In genomic region chr17:54620380-54620978, GRCh38 we compare ENCODE assay signal across 26 cellular contexts.
"Had no signal": no experiment of that assay in that cellular context is flagged by ENCODE, and none has a peak within 500 bp of the region (broad histone marks: within the 10 kb centered on the region; RNA-seq: fewer than 3 reads in every experiment).

No MANE protein-coding gene starts in this region.

- DNase-seq: stimulated activated CD4-positive, alpha-beta T cell treated with anti-CD3 and anti-CD28 coated beads, Interleukin-2, amount 100 ng/mL, for 48 hours; stimulated activated CD4-positive, alpha-beta T cell treated with anti-CD3 and anti-CD28 coated beads, Interleukin-4, amount 100 ng/mL, for 1 hour; stimulated activated CD4-positive, alpha-beta T cell treated with anti-CD3 and anti-CD28 coated beads, Interleukin-4, amount 100 ng/mL, for 24 hours; stimulated activated CD4-positive, alpha-beta T cell treated with anti-CD3 and anti-CD28 coated beads, Interleukin-4, amount 100 ng/mL, for 4 hours; stimulated activated CD8-positive, alpha-beta memory T cell treated with anti-CD3 and anti-CD28 coated beads, Interleukin-4, amount 100 ng/mL, for 48 hours; stimulated activated naive B cell treated with anti-CD40 and anti-IgM and Interleukin-4, amounts not matched to agents 10 μg/mL and 1 μg/mL and 100 μg/mL, for 72 hours; stimulated activated naive CD4-positive, alpha-beta T cell; stimulated activated naive CD4-positive, alpha-beta T cell treated with Interleukin-2 at 50 U/mL for 16 hours; stimulated activated naive CD8-positive, alpha-beta T cell treated with anti-CD3 and anti-CD28 coated beads, Interleukin-15, amount 100 ng/mL, for 72 hours; stimulated activated naive CD8-positive, alpha-beta T cell treated with anti-CD3 and anti-CD28 coated beads, Interleukin-15, Interleukin-2, amounts not matched to agents 100 U/mL and 50 U/mL, for 24 hours; stomach; substantia nigra; testis; thyroid gland; tibial artery; transverse colon; trophoblast cell; upper lobe of left lung; upper lobe of right lung; uterus had no signal

- ATAC-seq: stimulated activated effector memory CD8-positive, alpha-beta T cell treated with anti-CD3 and anti-CD28 coated beads, Interleukin-12 subunit alpha, Interleukin-12 subunit beta, amount 100 ng/mL, for 72 hours; stimulated activated memory B cell treated with anti-CD40 and anti-IgM and Interleukin-4, amounts not matched to agents 10 μg/mL and 1 μg/mL and 100 μg/mL, for 72 hours; stimulated activated naive B cell treated with anti-CD40 and anti-IgM and Interleukin-4, amounts not matched to agents 10 μg/mL and 1 μg/mL and 100 μg/mL, for 72 hours; stimulated activated naive CD8-positive, alpha-beta T cell treated with anti-CD3 and anti-CD28 coated beads, Interleukin-15, amount 100 ng/mL, for 72 hours; stimulated activated naive CD8-positive, alpha-beta T cell treated with anti-CD3 and anti-CD28 coated beads, Interleukin-15, Interleukin-2, amounts not matched to agents 100 U/mL and 50 U/mL, for 24 hours; upper lobe of right lung had no signal

- H3K36me3 ChIP-seq: stomach, suprapubic skin, thoracic aorta, thyroid gland, tibial artery, tibial nerve, transverse colon, upper lobe of left lung, upper lobe of right lung, uterus, vagina had no signal

- H3K27me3 ChIP-seq: stomach, suprapubic skin, testis, thyroid gland, tibial artery, tibial nerve, transverse colon, upper lobe of left lung, upper lobe of right lung, uterus, vagina had no signal

- H3K4me3 ChIP-seq: stomach, suprapubic skin, testis, thoracic aorta, thyroid gland, tibial artery, tibial nerve, transverse colon, upper lobe of left lung, upper lobe of right lung, uterus, vagina had no signal

- H3K4me1 ChIP-seq: stomach, suprapubic skin, testis, tibial artery, tibial nerve, transverse colon, upper lobe of left lung, upper lobe of right lung, uterus, vagina had no signal

- H3K9me3 ChIP-seq: suprapubic skin, testis, thoracic aorta, thyroid gland, transverse colon, upper lobe of left lung, upper lobe of right lung, uterus, vagina had no signal

- H3K27ac ChIP-seq: stomach, suprapubic skin, testis, thoracic aorta, thyroid gland, tibial artery, tibial nerve, transverse colon, upper lobe of left lung, upper lobe of right lung, uterus, vagina had no signal
